ENCODE assay signal across 8 cellular contexts in the genomic region with DNA sequence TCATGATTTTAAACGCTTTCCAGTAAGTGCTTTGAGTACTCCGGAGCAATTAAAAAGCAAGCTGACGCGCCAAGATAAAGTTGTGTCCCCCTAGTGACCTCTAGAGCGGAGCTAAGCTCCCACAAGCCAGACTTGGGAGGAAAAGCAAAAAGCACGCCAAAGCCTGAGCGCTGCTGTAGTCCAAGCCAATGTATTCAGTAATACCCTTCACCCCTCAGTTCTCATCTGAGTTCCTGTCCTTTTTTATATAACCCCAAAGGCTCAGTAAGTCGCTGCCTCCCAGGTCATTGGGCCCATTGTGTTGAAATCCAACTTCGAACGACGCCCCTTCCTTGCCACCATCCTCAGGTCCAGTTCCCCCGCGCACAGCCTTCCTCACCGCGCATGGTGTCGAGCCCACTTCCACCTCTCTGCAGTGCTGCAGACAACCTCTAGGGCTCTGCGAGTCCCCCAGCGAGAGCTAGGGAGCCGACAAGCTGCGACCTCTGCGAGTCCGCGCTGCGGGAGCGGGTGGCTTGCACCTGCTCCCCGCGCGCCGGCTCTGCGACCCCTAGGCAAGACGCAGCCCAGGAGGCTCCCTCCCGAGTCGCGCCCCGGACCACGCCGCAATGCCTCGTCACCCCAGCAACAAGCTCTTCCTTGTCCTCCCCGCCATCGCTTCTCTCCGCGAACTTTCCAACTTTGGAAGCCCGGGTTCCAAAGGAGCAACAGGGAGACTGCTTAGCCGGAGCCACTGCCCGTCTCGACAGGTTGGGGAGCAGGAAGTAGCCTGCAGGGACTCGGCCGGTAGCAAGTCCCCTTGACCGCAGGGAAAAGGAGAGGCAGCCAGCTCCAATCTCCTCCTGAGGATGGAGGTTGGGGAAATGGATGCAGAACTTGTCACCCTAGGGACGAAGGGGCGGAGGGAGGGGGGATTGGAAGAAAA. TPM values are rescaled to one million over a fixed set of nuclear protein-coding genes. Genes with fewer than 3 reads are reported as not detected.
DNase-seq lines count a peak whose midpoint lies in the region; ATAC-seq and TF ChIP-seq lines count a peak whose summit lies in the region.

No MANE protein-coding gene starts in this region.

- no peaks in the 10 kb centered on the region for H3K36me3 Mint-ChIP-seq in activated CD4-positive, alpha-beta T cell treated with anti-CD3 and anti-CD28 coated beads, Interleukin-2, amount 10 ng/mL, durations not matched to agents 24 days and 14 days (ENCODE audit: low read depth)
- no peaks in the 10 kb centered on the region for H3K36me3 Mint-ChIP-seq in neural crest cell (ENCODE audit: low read depth)

- DNase-seq in activated CD4-positive, alpha-beta T cell treated with anti-CD3 and anti-CD28 coated beads, Interleukin-2, amount 10 ng/mL, durations not matched to agents 24 days and 14 days = peak; percentile 72
- DNase-seq in activated CD4-positive, alpha-beta T cell treated with anti-CD3 and anti-CD28 coated beads, Interleukin-2, amount 50 U/mL, for 4 hours = no peak
- DNase-seq in NCI-H1417 treated with DMSO at 0.1 percent for 48 hours (lab: John Stamatoyannopoulos, UW) (peak; percentile 28), fibroblast of villous mesenchyme (ENCODE audit: low read depth) (no peak), neural crest cell (ENCODE audit: low read depth, low spot score) (peak; percentile 68), ureter (ENCODE audit: low spot score) (peak; percentile 41)
- DNase-seq in activated CD8-positive, alpha-beta memory T cell treated with anti-CD3 and anti-CD28 coated beads for 24 hours = peak; percentile 73

- ATAC-seq in HG02588 (IDR thresholded peaks at IDR 0.05; ENCODE audit: unreplicated experiment) = peak; percentile 85

- H3K27ac Mint-ChIP-seq in activated CD4-positive, alpha-beta T cell treated with anti-CD3 and anti-CD28 coated beads, Interleukin-2, amount 10 ng/mL, durations not matched to agents 24 days and 14 days = no peak overlapping the region
- peak overlapping the region; percentile 89 for H3K27ac Mint-ChIP-seq in neural crest cell (ENCODE audit: unreplicated experiment)

- H3K9me3 Mint-ChIP-seq in activated CD4-positive, alpha-beta T cell treated with anti-CD3 and anti-CD28 coated beads, Interleukin-2, amount 10 ng/mL, durations not matched to agents 24 days and 14 days = no peaks in the 10 kb centered on the region
- no peaks in the 10 kb centered on the region for H3K9me3 Mint-ChIP-seq in neural crest cell

- peaks cover 62% of the 10 kb centered on the region for H3K27me3 Mint-ChIP-seq in activated CD4-positive, alpha-beta T cell treated with anti-CD3 and anti-CD28 coated beads, Interleukin-2, amount 10 ng/mL, durations not matched to agents 24 days and 14 days
- peaks cover 36% of the 10 kb centered on the region for H3K27me3 Mint-ChIP-seq in neural crest cell (ENCODE audit: low read depth)

- peaks cover 8% of the 10 kb centered on the region for H3K4me1 Mint-ChIP-seq in activated CD4-positive, alpha-beta T cell treated with anti-CD3 and anti-CD28 coated beads, Interleukin-2, amount 10 ng/mL, durations not matched to agents 24 days and 14 days
- H3K4me1 Mint-ChIP-seq in neural crest cell = peaks cover 25% of the 10 kb centered on the region

- intact Hi-C loops in activated CD4-positive, alpha-beta T cell treated with anti-CD3 and anti-CD28 coated beads, Interleukin-2, amount 10 ng/mL, durations not matched to agents 24 days and 14 days (cut with micrococcal nuclease) = loop anchor here (10.0 kb wide), 1 partner anchor 480 kb away; a partner anchor contains a TSS

- peak overlapping the region; percentile 51 for H3K4me3 ChIP-seq in fibroblast of villous mesenchyme (ENCODE audit: low read depth, low read length)

- H3K4me3 Mint-ChIP-seq in activated CD4-positive, alpha-beta T cell treated with anti-CD3 and anti-CD28 coated beads, Interleukin-2, amount 10 ng/mL, durations not matched to agents 24 days and 14 days = peak overlapping the region; percentile 60
- peak overlapping the region; percentile 86 for H3K4me3 Mint-ChIP-seq in neural crest cell

- TF ChIP-seq CTCF in fibroblast of villous mesenchyme (IDR thresholded peaks at IDR 0.05; ENCODE audit: insufficient read depth, low read depth, low read length) (peak; percentile 40), neural crest cell (conservative IDR thresholded peaks at IDR 0.05) (peak; percentile 73)

RNA-seq across cellular contexts. Expression of a gene that starts 3.8 kb away (rescaled TPM):
- total RNA-seq in activated CD4-positive, alpha-beta T cell treated with anti-CD3 and anti-CD28 coated beads, Interleukin-2, amount 10 ng/mL, durations not matched to agents 24 days and 14 days = not detected in 2 replicates
- under 0.01 TPM in 2 replicates for total RNA-seq in fibroblast of villous mesenchyme
- 9.7 and 10.0 TPM in 2 replicates for total RNA-seq in neural crest cell
- total RNA-seq in ureter = 0.29 TPM

Comparison
In these comparisons a context has a peak if more than half of its experiments do, and no peak if none do; other contexts are left out.
1. DNase-seq: peak in activated CD4-positive, alpha-beta T cell treated with anti-CD3 and anti-CD28 coated beads, Interleukin-2, amount 10 ng/mL, durations not matched to agents 24 days and 14 days (single experiment), NCI-H1417 treated with DMSO at 0.1 percent for 48 hours (single experiment), activated CD8-positive, alpha-beta memory T cell treated with anti-CD3 and anti-CD28 coated beads for 24 hours (single experiment), neural crest cell (single experiment) and ureter (single experiment); none in activated CD4-positive, alpha-beta T cell treated with anti-CD3 and anti-CD28 coated beads, Interleukin-2, amount 50 U/mL, for 4 hours (0 of 2) and fibroblast of villous mesenchyme (single experiment).